Comparison of ENCODE assay signal across 12 cellular contexts in genomic region chr7:135965602-135966001, GRCh38. TPM values are rescaled to one million over a fixed set of nuclear protein-coding genes. Genes with fewer than 3 reads are reported as not detected.
DNase-seq lines count a peak whose midpoint lies in the region; ATAC-seq and TF ChIP-seq lines count a peak whose summit lies in the region.
"Had no signal": no experiment of that assay in that cellular context is flagged by ENCODE, and none has a peak within 500 bp of the region (broad histone marks: within the 10 kb centered on the region; RNA-seq: fewer than 3 reads in every experiment).

No MANE protein-coding gene starts in this region.

- no peak overlapping the region for H3K9ac ChIP-seq in smooth muscle cell (ENCODE audit: low read depth)

- no peaks in the 10 kb centered on the region for H3F3A ChIP-seq in smooth muscle cell (ENCODE audit: low read depth)

- H4K20me1 ChIP-seq in smooth muscle cell (ENCODE audit: low read depth) = peaks cover 93% of the 10 kb centered on the region

- no peaks in the 10 kb centered on the region for H3K27me3 ChIP-seq in right lobe of liver
- no peaks in the 10 kb centered on the region for H3K27me3 ChIP-seq in smooth muscle cell (ENCODE audit: low read depth)

- H3K9me3 ChIP-seq in right lobe of liver (no peaks in the 10 kb centered on the region), smooth muscle cell (replicated peaks; ENCODE audit: low read depth) (no peaks in the 10 kb centered on the region)

- TF ChIP-seq POLR2A in right lobe of liver (IDR thresholded peaks at IDR 0.05) = no peak

- TF ChIP-seq CTCF in right lobe of liver (IDR thresholded peaks at IDR 0.05) (no peak), GM10266 (IDR thresholded peaks at IDR 0.05; ENCODE audit: control insufficient read depth, insufficient read depth, low read depth, missing control alignments) (no peak), smooth muscle cell (IDR thresholded peaks at IDR 0.05; ENCODE audit: borderline replicate concordance, insufficient read depth, poor library complexity, severe bottlenecking) (no peak)

- intact Hi-C loops in right lobe of liver (cut with DNase I) = no loop called here

- H3K27ac ChIP-seq in right lobe of liver (no peak overlapping the region), smooth muscle cell (ENCODE audit: low read depth) (no peak overlapping the region)
- H3K27ac ChIP-seq: VCaP had no signal

- no peak overlapping the region for H3K4me2 ChIP-seq in smooth muscle cell

- no peak overlapping the region for H3K4me3 ChIP-seq in right lobe of liver
- no peak overlapping the region for H3K4me3 ChIP-seq in smooth muscle cell

- ATAC-seq in GM18517 (IDR thresholded peaks at IDR 0.05; ENCODE audit: unreplicated experiment) (peak; percentile 84), GM21447 (IDR thresholded peaks at IDR 0.05; ENCODE audit: unreplicated experiment) (peak; percentile 68), HG03097 (IDR thresholded peaks at IDR 0.05; ENCODE audit: low FRiP score, unreplicated experiment) (peak; percentile 46), right lobe of liver (peak; percentile 16 to 68 (median 45)), HG02970 (IDR thresholded peaks at IDR 0.05; ENCODE audit: low FRiP score, unreplicated experiment) (no peak)

- H3K4me1 ChIP-seq in right lobe of liver = peaks cover 0 to 6% (median 0%) of the 10 kb centered on the region in 4 donors
- H3K4me1 ChIP-seq in smooth muscle cell (ENCODE audit: low read depth) = peaks cover 6% of the 10 kb centered on the region

- H3K79me2 ChIP-seq in smooth muscle cell (ENCODE audit: low read depth) = peaks cover 98% of the 10 kb centered on the region

- 67% methylated on average over 1 of the region's 1 CpG for WGBS in right lobe of liver (ENCODE audit: insufficient coverage, low coverage, low lambda C conversion rate, missing lambda C conversion rate)
- 96% methylated on average over 1 of the region's 1 CpG for WGBS in smooth muscle cell (ENCODE audit: low lambda C conversion rate)

- H3K36me3 ChIP-seq in right lobe of liver (no peaks in the 10 kb centered on the region), smooth muscle cell (ENCODE audit: low read depth) (peaks cover 4% of the 10 kb centered on the region)

- H2AFZ ChIP-seq in smooth muscle cell (ENCODE audit: low read depth) = no peak overlapping the region

- DNase-seq in right lobe of liver (no peak), GM10266 (ENCODE audit: extremely low spot score) (no peak), NCI-H187 treated with DMSO at 0.1 percent for 48 hours (lab: John Stamatoyannopoulos, UW) (no peak), smooth muscle cell (lab: John Stamatoyannopoulos, UW; ENCODE audit: unreplicated experiment) (no peak)
- DNase-seq: Calu3, kidney, RPMI8226 had no signal

RNA-seq across cellular contexts. Expression of gene MTPN, which starts 11.6 kb away (rescaled TPM):
- 10 to 100 TPM; 31.6 to 42.3 (median 39.5) TPM for total RNA-seq in right lobe of liver
- 138 and 151 TPM in 2 replicates for total RNA-seq in smooth muscle cell
- polyA plus RNA-seq in smooth muscle cell = 36.4 and 53.2 TPM in 2 replicates
